10 cellular contexts compared by ENCODE assay signal in the genomic region with DNA sequence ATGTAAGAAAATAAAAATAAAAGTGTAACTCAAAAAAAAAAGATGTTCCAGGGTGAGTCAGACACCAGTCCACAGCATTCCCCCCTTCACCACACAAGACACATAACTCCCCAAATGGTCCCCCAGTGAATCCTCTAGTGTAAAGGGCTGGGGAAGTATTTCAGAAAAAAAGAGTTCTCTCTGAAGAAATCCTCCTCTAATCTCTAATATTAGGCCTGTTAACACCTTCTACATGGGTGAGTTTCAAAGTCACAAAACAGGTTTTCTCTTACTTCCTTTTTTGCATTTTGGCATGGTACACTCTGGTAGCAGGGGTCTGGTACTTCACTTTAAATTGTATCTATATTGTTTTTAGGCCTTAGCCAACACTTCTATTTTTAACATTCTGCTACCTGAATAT. TPM values are rescaled to one million over a fixed set of nuclear protein-coding genes. Genes with fewer than 3 reads are reported as not detected.
A peak's percentile ranks its signal among the peaks of the same experiment; 100 is the strongest.
DNase-seq lines count a peak whose midpoint lies in the region; ATAC-seq and TF ChIP-seq lines count a peak whose summit lies in the region.
"Had no signal": no experiment of that assay in that cellular context is flagged by ENCODE, and none has a peak within 500 bp of the region (broad histone marks: within the 10 kb centered on the region; RNA-seq: fewer than 3 reads in every experiment).

No MANE protein-coding gene starts in this region.

- peak overlapping the region; percentile 90 for H3K27ac ChIP-seq in brain microvascular endothelial cell

- H3K4me3 Mint-ChIP-seq in natural killer cell treated with Interleukin-12 subunit alpha and Interleukin-12 subunit beta and Interleukin-15 and Interleukin-18, amount 100 ng/mL, for 72 hours, result peak overlapping the region; percentile 10
- no peak overlapping the region for H3K4me3 Mint-ChIP-seq in natural killer cell

- in situ Hi-C loops in brain microvascular endothelial cell (cut with HindIII; ENCODE audit: low pct_ligation_motif_present, low sequenced_read_pairs), result no loop called here

- no peaks in the 10 kb centered on the region for H3K9me3 Mint-ChIP-seq in natural killer cell treated with Interleukin-12 subunit alpha and Interleukin-12 subunit beta and Interleukin-15 and Interleukin-18, amount 100 ng/mL, for 72 hours
- no peaks in the 10 kb centered on the region for H3K9me3 Mint-ChIP-seq in natural killer cell

- peak overlapping the region; percentile 43 to 96 for H3K27ac Mint-ChIP-seq in natural killer cell treated with Interleukin-12 subunit alpha and Interleukin-12 subunit beta and Interleukin-15 and Interleukin-18, amount 100 ng/mL, for 72 hours
- no peak overlapping the region for H3K27ac Mint-ChIP-seq in natural killer cell
- H3K27ac Mint-ChIP-seq: progenitor cell of endocrine pancreas had no signal

- intact Hi-C loops in natural killer cell (cut with micrococcal nuclease), result no loop called here

- peaks cover 44 to 57% of the 10 kb centered on the region in 2 donors for H3K4me1 Mint-ChIP-seq in natural killer cell treated with Interleukin-12 subunit alpha and Interleukin-12 subunit beta and Interleukin-15 and Interleukin-18, amount 100 ng/mL, for 72 hours (ENCODE audit: low read depth in 2 of 2)
- H3K4me1 Mint-ChIP-seq in natural killer cell, result peaks cover 10 to 12% of the 10 kb centered on the region in 2 donors

- peaks cover 6% of the 10 kb centered on the region for H3K36me3 Mint-ChIP-seq in natural killer cell treated with Interleukin-12 subunit alpha and Interleukin-12 subunit beta and Interleukin-15 and Interleukin-18, amount 100 ng/mL, for 72 hours
- no peaks in the 10 kb centered on the region for H3K36me3 Mint-ChIP-seq in natural killer cell

- H3K27me3 ChIP-seq in brain microvascular endothelial cell (replicated peaks), result no peaks in the 10 kb centered on the region

- DNase-seq in natural killer cell treated with Interleukin-12 subunit alpha and Interleukin-12 subunit beta and Interleukin-15 and Interleukin-18, amount 100 ng/mL, for 72 hours (ENCODE audit: low spot score), result no peak
- DNase-seq in natural killer cell (no peak), brain microvascular endothelial cell (no peak), NCI-H2171 treated with DMSO at 0.1 percent for 48 hours (lab: John Stamatoyannopoulos, UW) (no peak), NCI-H187 treated with DMSO at 0.1 percent for 48 hours (lab: John Stamatoyannopoulos, UW) (no peak), NCI-H524 (lab: John Stamatoyannopoulos, UW) (no peak), inferior parietal cortex (ENCODE audit: extremely low spot score) (no peak)
- DNase-seq: T-helper 2 cell had no signal

- no peaks in the 10 kb centered on the region for H3K27me3 Mint-ChIP-seq in natural killer cell treated with Interleukin-12 subunit alpha and Interleukin-12 subunit beta and Interleukin-15 and Interleukin-18, amount 100 ng/mL, for 72 hours
- H3K27me3 Mint-ChIP-seq in natural killer cell (ENCODE audit: low read depth in 2 of 2), result no peaks in the 10 kb centered on the region
- H3K27me3 Mint-ChIP-seq: progenitor cell of endocrine pancreas had no signal

- no peak overlapping the region for H3K4me3 ChIP-seq in brain microvascular endothelial cell (ENCODE audit: low read depth, low read length)

- H3K36me3 ChIP-seq in brain microvascular endothelial cell (replicated peaks), result peaks cover 9% of the 10 kb centered on the region

- peak in 1 of 2 donors; percentile 65 for ATAC-seq in natural killer cell treated with Interleukin-12 subunit alpha and Interleukin-12 subunit beta and Interleukin-15 and Interleukin-18, amount 100 ng/mL, for 72 hours
- ATAC-seq in natural killer cell (no peak), HG03066 (IDR thresholded peaks at IDR 0.05; ENCODE audit: low read depth, unreplicated experiment) (peak; percentile 68)

- TF ChIP-seq CTCF in natural killer cell (IDR thresholded peaks at IDR 0.05), result no peak
- TF ChIP-seq CTCF in brain microvascular endothelial cell (IDR thresholded peaks at IDR 0.05; ENCODE audit: low read depth, low read length, missing control alignments), result no peak

RNA-seq across cellular contexts. Expression of gene RNF145, which starts 28.2 kb away (rescaled TPM):
- total RNA-seq in natural killer cell treated with Interleukin-12 subunit alpha and Interleukin-12 subunit beta and Interleukin-15 and Interleukin-18, amount 100 ng/mL, for 72 hours, result 100 to 1,000 TPM in 1 of 2 donors, 10 to 100 TPM in 1; 92.3 to 113 TPM
- total RNA-seq in natural killer cell, result 10 to 100 TPM; 29.8 to 40.4 (median 38.4) TPM

Comparison
In these comparisons a context has a peak if more than half of its experiments do, and no peak if none do; other contexts are left out.
1. H3K27ac Mint-ChIP-seq: peak in natural killer cell treated with Interleukin-12 subunit alpha and Interleukin-12 subunit beta and Interleukin-15 and Interleukin-18, amount 100 ng/mL, for 72 hours (2 of 2); none in natural killer cell (0 of 2).